Comparison of ENCODE assay signal across 17 cellular contexts in the genomic region with DNA sequence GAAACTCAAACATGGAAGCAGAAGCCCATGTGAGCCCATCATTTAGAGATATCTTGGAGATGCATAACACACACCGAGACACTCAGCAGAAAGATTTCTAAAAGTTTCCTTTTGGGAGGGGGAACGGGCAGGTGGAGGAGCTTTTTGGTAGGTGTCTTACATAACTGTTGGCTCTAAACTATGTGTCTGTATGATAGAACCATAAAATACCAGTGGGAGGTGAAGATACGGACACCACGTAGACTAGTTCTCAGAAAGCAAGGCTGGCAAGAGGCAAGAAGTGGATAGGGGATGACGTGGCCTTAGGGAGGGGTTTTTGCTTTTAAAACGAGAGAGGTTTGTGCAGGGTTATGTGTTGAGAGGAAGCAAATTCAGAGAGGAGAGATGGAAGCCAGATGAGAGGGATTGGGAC.
"Had no signal": no experiment of that assay in that cellular context is flagged by ENCODE, and none has a peak within 500 bp of the region (broad histone marks: within the 10 kb centered on the region; RNA-seq: fewer than 3 reads in every experiment).

No MANE protein-coding gene starts in this region.

- H3K4me3 ChIP-seq: prostate gland, SK-N-MC, skin epidermis had no signal

- H3K4me1 ChIP-seq: prostate gland had no signal

- DNase-seq: activated CD4-positive, alpha-beta T cell treated with anti-CD3 and anti-CD28 coated beads for 48 hours; activated CD8-positive, alpha-beta memory T cell treated with anti-CD3 and anti-CD28 coated beads, Interleukin-2, amount 50 U/mL, for 48 hours; activated CD8-positive, alpha-beta T cell treated with anti-CD3 and anti-CD28 coated beads, Interleukin-2, amount 10 ng/mL, durations not matched to agents 7 days and 5 days; activated naive CD4-positive, alpha-beta T cell; activated naive CD8-positive, alpha-beta T cell treated with anti-CD3 and anti-CD28 coated beads, Interleukin-2, amount 10 ng/mL, durations not matched to agents 7 days and 5 days; activated T-cell treated with anti-CD3 and anti-CD28 coated beads, Interleukin-2, amount 50 U/mL, for 72 hours; brain microvascular endothelial cell; cortex of kidney; effector memory CD4-positive, alpha-beta T cell; T-helper 1 cell had no signal

- H3K27me3 ChIP-seq: brain microvascular endothelial cell had no signal

- FAIRE-seq: islet of Langerhans had no signal

- H3K27ac ChIP-seq: brain microvascular endothelial cell, prostate gland, SK-N-MC had no signal

- ATAC-seq: activated CD8-positive, alpha-beta T cell treated with anti-CD3 and anti-CD28 coated beads, Interleukin-2, amount 10 ng/mL, durations not matched to agents 7 days and 5 days; activated T-cell treated with anti-CD3 and anti-CD28 coated beads, Interleukin-2, amount 50 U/mL, for 72 hours; natural killer cell treated with Interleukin-12 subunit alpha and Interleukin-12 subunit beta and Interleukin-15 and Interleukin-18, amount 100 ng/mL, for 72 hours; right cardiac atrium; WTC11 had no signal

- H3K9me3 ChIP-seq: prostate gland had no signal
